In the genomic region with DNA sequence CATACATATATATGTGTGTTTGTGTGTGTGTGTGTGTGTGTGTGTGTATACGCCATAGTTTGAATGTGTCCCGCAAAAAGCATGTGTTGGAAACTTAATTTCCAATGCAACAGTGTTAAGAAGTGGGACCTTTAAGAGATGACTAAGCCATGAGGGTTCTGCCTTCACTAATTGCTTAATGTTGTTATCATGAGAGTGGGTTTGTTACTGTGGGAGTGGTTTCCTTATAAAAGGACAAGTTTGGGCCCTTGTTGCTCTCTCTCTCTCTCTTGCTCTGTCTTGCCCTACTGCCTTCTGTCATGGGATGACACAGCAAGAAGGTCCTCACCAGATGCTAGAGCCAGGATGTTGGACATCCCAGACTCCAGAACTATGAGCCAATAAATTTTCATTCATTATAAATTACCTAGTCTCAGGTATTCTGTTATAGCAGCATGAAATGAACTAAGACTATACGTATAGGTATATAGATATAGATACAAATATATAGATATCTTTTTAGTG, we compare ENCODE assay signal across 27 cellular contexts.
"Had no signal": no experiment of that assay in that cellular context is flagged by ENCODE, and none has a peak within 500 bp of the region (broad histone marks: within the 10 kb centered on the region; RNA-seq: fewer than 3 reads in every experiment).

No MANE protein-coding gene starts in this region.

- DNase-seq: naive thymus-derived CD8-positive, alpha-beta T cell; nephron progenitor cell; nucleus accumbens; pancreas; right cardiac atrium; right lobe of liver; sigmoid colon; small intestine; stimulated activated CD4-positive, alpha-beta T cell treated with anti-CD3 and anti-CD28 coated beads, Interleukin-15, amount 100 ng/mL, for 24 hours; stimulated activated CD4-positive, alpha-beta T cell treated with anti-CD3 and anti-CD28 coated beads, Interleukin-2, amount 100 ng/mL, for 24 hours; stimulated activated CD4-positive, alpha-beta T cell treated with anti-CD3 and anti-CD28 coated beads, Interleukin-2, amount 100 ng/mL, for 48 hours; stimulated activated CD4-positive, alpha-beta T cell treated with anti-CD3 and anti-CD28 coated beads, Interleukin-4, amount 100 ng/mL, for 4 hours; stimulated activated CD8-positive, alpha-beta memory T cell treated with anti-CD3 and anti-CD28 coated beads, Interleukin-4, amount 100 ng/mL, for 48 hours; stimulated activated naive CD4-positive, alpha-beta T cell; stimulated activated naive CD8-positive, alpha-beta T cell treated with anti-CD3 and anti-CD28 coated beads, Interleukin-15, amount 100 ng/mL, for 72 hours; stimulated activated naive CD8-positive, alpha-beta T cell treated with anti-CD3 and anti-CD28 coated beads, Interleukin-15, Interleukin-2, amounts not matched to agents 100 U/mL and 50 U/mL, for 24 hours; substantia nigra; testis; tibial artery; transverse colon; upper lobe of right lung; uterus had no signal

- H3K27ac ChIP-seq: neutrophil, pancreas, prostate gland, right lobe of liver, sigmoid colon, suprapubic skin, testis, tibial artery, transverse colon, upper lobe of right lung, uterus had no signal

- H3K27me3 ChIP-seq: neutrophil, pancreas, right lobe of liver, sigmoid colon, suprapubic skin, testis, tibial artery, transverse colon, upper lobe of right lung, uterus had no signal

- H3K4me1 ChIP-seq: pancreas, prostate gland, right lobe of liver, sigmoid colon, suprapubic skin, testis, tibial artery, transverse colon, upper lobe of right lung, uterus had no signal

- ATAC-seq: naive thymus-derived CD8-positive, alpha-beta T cell; natural killer cell treated with Interleukin-12 subunit alpha and Interleukin-12 subunit beta and Interleukin-15 and Interleukin-18, amount 100 ng/mL, for 72 hours; pancreas; right cardiac atrium; right lobe of liver; stimulated activated memory B cell treated with anti-CD40 and anti-IgM and Interleukin-4, amounts not matched to agents 10 μg/mL and 1 μg/mL and 100 μg/mL, for 72 hours; stimulated activated naive CD8-positive, alpha-beta T cell treated with anti-CD3 and anti-CD28 coated beads, Interleukin-15, amount 100 ng/mL, for 72 hours; stimulated activated naive CD8-positive, alpha-beta T cell treated with anti-CD3 and anti-CD28 coated beads, Interleukin-15, Interleukin-2, amounts not matched to agents 100 U/mL and 50 U/mL, for 24 hours; upper lobe of right lung had no signal

- H3K4me3 ChIP-seq: pancreas, prostate gland, right lobe of liver, sigmoid colon, suprapubic skin, testis, tibial artery, transverse colon, upper lobe of right lung, uterus had no signal

- H3K36me3 ChIP-seq: neutrophil, pancreas, prostate gland, right lobe of liver, sigmoid colon, suprapubic skin, tibial artery, transverse colon, upper lobe of right lung, uterus had no signal

- FAIRE-seq: pancreas, small intestine had no signal

- H3K9me3 ChIP-seq: neutrophil, pancreas, prostate gland, right lobe of liver, sigmoid colon, suprapubic skin, testis, tibial artery, transverse colon, upper lobe of right lung, uterus had no signal
